ENCODE assay signal across 29 cellular contexts in genomic region chr2:211722928-211723327, GRCh38.
A peak's percentile ranks its signal among the peaks of the same experiment; 100 is the strongest.
DNase-seq lines count a peak whose midpoint lies in the region; ATAC-seq, FAIRE-seq and TF ChIP-seq lines count a peak whose summit lies in the region.
"Had no signal": no experiment of that assay in that cellular context is flagged by ENCODE, and none has a peak within 500 bp of the region (broad histone marks: within the 10 kb centered on the region; RNA-seq: fewer than 3 reads in every experiment).

No MANE protein-coding gene starts in this region.

- H3K4me2 ChIP-seq in A549: no peak overlapping the region

- WGBS in A549 (ENCODE audit: missing lambda C conversion rate): 39% methylated on average over 2 of the region's 2 CpGs
- WGBS in prostate gland: 84% methylated on average over 2 of the region's 2 CpGs

- TF ChIP-seq POLR2A in A549 (IDR thresholded peaks at IDR 0.05; ENCODE audit: low read length) (no peak), prostate gland (IDR thresholded peaks at IDR 0.05) (no peak)

- TF ChIP-seq CTCF in A549 (IDR thresholded peaks at IDR 0.05) (no peak), HEK293 (tag by site-specific recombination; IDR thresholded peaks at IDR 0.05) (no peak), prostate gland (IDR thresholded peaks at IDR 0.05) (no peak)

- CTCF ChIA-PET in A549 (lab: Yijun Ruan, JAX) (no interaction called here), HEK293 (lab: Yijun Ruan, JAX) (interaction anchor here (0.6 kb wide), 1 partner anchor 377 kb away, joined by 3 read pairs; no protein-coding TSS in a partner anchor)

- H3K9me3 ChIP-seq in A549: no peaks in the 10 kb centered on the region
- H3K9me3 ChIP-seq in HEK293 (ENCODE audit: control insufficient read depth, insufficient read depth, low read depth, low read length): no peaks in the 10 kb centered on the region
- H3K9me3 ChIP-seq in prostate gland: no peaks in the 10 kb centered on the region
- H3K9me3 ChIP-seq: Caco-2, MG63, Peyer's patch had no signal

- H3K27me3 ChIP-seq in prostate gland (replicated peaks; ENCODE audit: insufficient read depth): no peaks in the 10 kb centered on the region
- H3K27me3 ChIP-seq: MG63, Peyer's patch had no signal

- no peak for TF ChIP-seq EP300 in A549 (IDR thresholded peaks at IDR 0.05)

- H3K4me1 ChIP-seq in A549 (no peaks in the 10 kb centered on the region), HEK293 (ENCODE audit: control insufficient read depth, insufficient read depth, low read length) (no peaks in the 10 kb centered on the region), prostate gland (replicated peaks) (no peaks in the 10 kb centered on the region)
- H3K4me1 ChIP-seq: Caco-2, Peyer's patch had no signal

- FAIRE-seq in A549 (lab: Jason Lieb, UNC): no peak
- FAIRE-seq: A204.1, G401.6, HTR-8/SVneo had no signal

- H3K36me3 ChIP-seq in HEK293 (ENCODE audit: control insufficient read depth in 2 of 2, insufficient read depth in 1 of 2, low read length in 2 of 2) (no peaks in the 10 kb centered on the region), prostate gland (no peaks in the 10 kb centered on the region)
- H3K36me3 ChIP-seq: MG63, Peyer's patch had no signal

- H3K4me3 ChIP-seq in A549 (no peak overlapping the region), HEK293 (ENCODE audit: low read depth, low read length) (no peak overlapping the region), prostate gland (no peak overlapping the region)
- H3K4me3 ChIP-seq: MG63, Peyer's patch, SK-N-MC had no signal

- intact Hi-C loops in prostate gland (cut with DNase I): no loop called here

- ATAC-seq in A549: no peak
- ATAC-seq in HG03108 (IDR thresholded peaks at IDR 0.05; ENCODE audit: unreplicated experiment): no peak
- ATAC-seq: T-helper 17 cell had no signal

- H3K27ac ChIP-seq in A549 (no peak overlapping the region), HEK293 (ENCODE audit: extremely low read depth, low read depth, low read length) (no peak overlapping the region), prostate gland (no peak overlapping the region)
- H3K27ac ChIP-seq: Peyer's patch, SK-N-MC had no signal

- POLR2A ChIA-PET in A549 (lab: Yijun Ruan, JAX): no interaction called here
- POLR2A ChIA-PET in HEK293 (lab: Yijun Ruan, JAX): no interaction called here

- DNase-seq in A549 (ENCODE audit: low read depth in 1 of 2, low spot score in 1 of 2) (no peak), NCI-H2081 (lab: John Stamatoyannopoulos, UW) (peak; percentile 11 to 80), NCI-H774 (lab: John Stamatoyannopoulos, UW) (peak; percentile 21), prostate gland (ENCODE audit: low spot score) (no peak), inferior parietal cortex (ENCODE audit: extremely low spot score) (no peak), cortex of kidney (lab: John Stamatoyannopoulos, UW) (no peak)
- DNase-seq: AML-193; C1 segment of cervical spinal cord; Caco-2; CD4-positive, alpha-beta memory T cell; GOT3; HCEC 1CT; KG1; MG63; NCI-H1436; NCI-H1930; NCI-H2227 treated with DMSO at 0.1 percent for 48 hours; NCI-H510A; OCI-M1; Peyer's patch; SIG-M5; T-helper 17 cell; T1000 had no signal

- no peak for TF ChIP-seq RAD21 in A549 (conservative IDR thresholded peaks at IDR 0.05 in 1 of 2, IDR thresholded peaks at IDR 0.05 in 1 of 2)

TF ChIP-seq in A549, 52 proteins besides CTCF, POLR2A, EP300 and RAD21:
- no peak for TF ChIP-seq ESRRA (IDR thresholded peaks at IDR 0.05; ENCODE audit: borderline replicate concordance, low read length)
- no peak for TF ChIP-seq POLR2AphosphoS2 (conservative IDR thresholded peaks at IDR 0.05; ENCODE audit: low read length)
- TF ChIP-seq MAFK (IDR thresholded peaks at IDR 0.05; ENCODE audit: partially characterized antibody): peak; percentile 76
- TF ChIP-seq HDAC2 (IDR thresholded peaks at IDR 0.05): no peak
TF ChIP-seq in A549: peak in this region for 1.

TF ChIP-seq in HEK293, 187 proteins besides CTCF, POLR2A, EP300 and RAD21:
- TF ChIP-seq ZNF174 (tag by site-specific recombination; IDR thresholded peaks at IDR 0.05): no peak
- peak; percentile 39 for TF ChIP-seq SP7 (tag by site-specific recombination; IDR thresholded peaks at IDR 0.05)
TF ChIP-seq in HEK293: peak in this region for 1.

Comparison
In these comparisons a context has a peak if more than half of its experiments do, and no peak if none do; other contexts are left out.
1. DNase-seq: peak in NCI-H2081 (2 of 2) and NCI-H774 (single experiment); none in A549 (0 of 2), prostate gland (single experiment), inferior parietal cortex (single experiment) and cortex of kidney (single experiment).